ENCODE assay signal across 24 cellular contexts in genomic region chr17:49114703-49115102, GRCh38. TPM values are rescaled to one million over a fixed set of nuclear protein-coding genes. Genes with fewer than 3 reads are reported as not detected.
"Had no signal": no experiment of that assay in that cellular context is flagged by ENCODE, and none has a peak within 500 bp of the region (broad histone marks: within the 10 kb centered on the region; RNA-seq: fewer than 3 reads in every experiment).

No MANE protein-coding gene starts in this region.

- H3K9me3 ChIP-seq: colonic mucosa, esophagus squamous epithelium, gastroesophageal sphincter, prostate gland, testis, tibial nerve, upper lobe of right lung, vagina had no signal

- H3K36me3 ChIP-seq: colonic mucosa, esophagus squamous epithelium, gastroesophageal sphincter, prostate gland, tibial nerve, upper lobe of right lung, vagina had no signal

- H3K27me3 ChIP-seq: colonic mucosa, testis, vagina had no signal

- H3K4me1 ChIP-seq: colonic mucosa, gastroesophageal sphincter, parathyroid adenoma, prostate gland, testis, tibial nerve, upper lobe of right lung, vagina had no signal

- H3K27ac ChIP-seq: colonic mucosa, esophagus squamous epithelium, gastroesophageal sphincter, parathyroid adenoma, prostate gland, testis, tibial nerve, upper lobe of right lung, vagina had no signal

- ATAC-seq: gastroesophageal sphincter; left colon; left ventricle myocardium superior; naive thymus-derived CD4-positive, alpha-beta T cell; sciatic nerve; stimulated activated naive B cell treated with anti-CD40 and anti-IgM and Interleukin-4, amounts not matched to agents 10 μg/mL and 1 μg/mL and 100 μg/mL, for 72 hours; stimulated activated naive CD8-positive, alpha-beta T cell treated with anti-CD3 and anti-CD28 coated beads, Interleukin-15, amount 100 ng/mL, for 72 hours; upper lobe of right lung had no signal

- H2AFZ ChIP-seq: parathyroid adenoma had no signal

- DNase-seq: colonic mucosa; dermis blood vessel endothelial cell; esophagus squamous epithelium; foreskin fibroblast; immature natural killer cell; kidney; left colon; left ventricle myocardium superior; naive thymus-derived CD4-positive, alpha-beta T cell; nephron progenitor cell; retina; stimulated activated CD4-positive, alpha-beta T cell treated with anti-CD3 and anti-CD28 coated beads, Interleukin-2, amount 100 ng/mL, for 24 hours; stimulated activated CD4-positive, alpha-beta T cell treated with anti-CD3 and anti-CD28 coated beads, Interleukin-4, amount 100 ng/mL, for 4 hours; stimulated activated naive B cell treated with anti-CD40 and anti-IgM and Interleukin-4, amounts not matched to agents 10 μg/mL and 1 μg/mL and 100 μg/mL, for 72 hours; stimulated activated naive CD8-positive, alpha-beta T cell treated with anti-CD3 and anti-CD28 coated beads, Interleukin-15, amount 100 ng/mL, for 72 hours; testis; upper lobe of right lung had no signal

- H3K9ac ChIP-seq: parathyroid adenoma had no signal

- H3K4me3 ChIP-seq: colonic mucosa, esophagus squamous epithelium, gastroesophageal sphincter, lung, prostate gland, testis, tibial nerve, upper lobe of right lung, vagina had no signal

- FAIRE-seq: kidney had no signal

RNA-seq across cellular contexts. Expression of gene B4GALNT2, which starts 17.9 kb away (rescaled TPM):
- polyA plus RNA-seq: immature natural killer cell; naive thymus-derived CD4-positive, alpha-beta T cell had no signal
